In genomic region chr1:64531057-64531456, GRCh38 we compare ENCODE assay signal across 22 cellular contexts.
"Had no signal": no experiment of that assay in that cellular context is flagged by ENCODE, and none has a peak within 500 bp of the region (broad histone marks: within the 10 kb centered on the region; RNA-seq: fewer than 3 reads in every experiment).

No MANE protein-coding gene starts in this region.

- H3K36me3 ChIP-seq: ascending aorta, brain microvascular endothelial cell, esophagus muscularis mucosa, heart left ventricle, left ventricle myocardium inferior, ovary, sigmoid colon, thoracic aorta had no signal

- H3K27ac ChIP-seq: ascending aorta, brain microvascular endothelial cell, esophagus muscularis mucosa, foreskin keratinocyte, heart left ventricle, left ventricle myocardium inferior, ovary, sigmoid colon, thoracic aorta had no signal

- H3K27me3 ChIP-seq: ascending aorta, brain microvascular endothelial cell, esophagus muscularis mucosa, foreskin keratinocyte, heart left ventricle, ovary, sigmoid colon had no signal

- H3K4me3 ChIP-seq: ascending aorta, esophagus muscularis mucosa, heart left ventricle, left ventricle myocardium inferior, ovary, sigmoid colon, thoracic aorta had no signal

- DNase-seq: activated CD4-positive, alpha-beta T cell treated with anti-CD3 and anti-CD28 coated beads for 48 hours; activated CD4-positive, alpha-beta T cell treated with anti-CD3 and anti-CD28 coated beads, Interleukin-2, amount 50 U/mL, for 48 hours; activated CD8-positive, alpha-beta memory T cell treated with anti-CD3 and anti-CD28 coated beads for 24 hours; activated effector memory CD4-positive, alpha-beta T cell treated with Interleukin-2 at 50 U/mL for 16 hours; activated naive CD4-positive, alpha-beta T cell treated with anti-CD3 and anti-CD28 coated beads for 36 hours; activated naive CD8-positive, alpha-beta T cell treated with anti-CD3 and anti-CD28 coated beads, Interleukin-2, amount 10 ng/mL, durations not matched to agents 7 days and 5 days; brain microvascular endothelial cell; cortex of kidney; foreskin keratinocyte; heart left ventricle; left ventricle myocardium inferior; ovary; retina; sigmoid colon; small intestine; stimulated activated CD4-positive, alpha-beta T cell treated with anti-CD3 and anti-CD28 coated beads, Interleukin-4, amount 100 ng/mL, for 24 hours; trophoblast cell had no signal

- FAIRE-seq: small intestine, urothelium cell line had no signal

- H3K9me3 ChIP-seq: ascending aorta, esophagus muscularis mucosa, left ventricle myocardium inferior, ovary, sigmoid colon, thoracic aorta had no signal

- ATAC-seq: foreskin keratinocyte; heart left ventricle; stimulated activated effector memory CD8-positive, alpha-beta T cell treated with anti-CD3 and anti-CD28 coated beads, Interleukin-12 subunit alpha, Interleukin-12 subunit beta, amount 100 ng/mL, for 72 hours had no signal
